ENCODE assay signal across 17 cellular contexts in the genomic region with DNA sequence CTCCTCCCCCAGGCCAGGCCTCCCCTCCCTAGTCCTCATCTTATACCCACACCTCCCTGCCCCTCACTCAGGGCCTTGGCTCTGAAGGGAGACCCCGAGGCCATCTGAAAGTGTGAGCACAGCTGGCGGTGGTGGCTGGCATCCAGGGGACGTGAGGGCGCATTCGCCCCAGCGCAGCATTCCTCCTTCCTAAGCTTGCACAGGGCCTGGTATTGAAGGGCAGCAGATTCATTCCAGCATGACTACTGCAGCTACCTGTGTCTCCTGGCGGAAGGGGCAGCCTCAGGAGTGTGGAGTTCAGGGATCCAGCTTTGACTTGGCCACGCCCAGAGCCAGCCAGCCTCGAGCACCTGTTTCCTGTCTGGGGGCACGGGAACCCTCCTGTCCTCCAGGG.
DNase-seq lines count a peak whose midpoint lies in the region; ATAC-seq and TF ChIP-seq lines count a peak whose summit lies in the region.
"Had no signal": no experiment of that assay in that cellular context is flagged by ENCODE, and none has a peak within 500 bp of the region (broad histone marks: within the 10 kb centered on the region; RNA-seq: fewer than 3 reads in every experiment).

No MANE protein-coding gene starts in this region.

- no TSS peak for BruUV-seq in OCI-LY7 (replicated peaks; lab: Mats Ljungman, UMichigan)

- H3K4me1 Mint-ChIP-seq in CD4-positive, CD25-positive, alpha-beta regulatory T cell, result no peaks in the 10 kb centered on the region

- H3K27ac ChIP-seq in CD4-positive, CD25-positive, alpha-beta regulatory T cell (ENCODE audit: insufficient read depth, low read length, poor library complexity, severe bottlenecking), result no peak overlapping the region
- H3K27ac ChIP-seq in OCI-LY7 (ENCODE audit: low read depth, low read length, poor library complexity, severe bottlenecking) (no peak overlapping the region), mesenchymal stem cell (ENCODE audit: low read length, poor library complexity, severe bottlenecking) (no peak overlapping the region), smooth muscle cell (ENCODE audit: low read depth) (no peak overlapping the region)
- H3K27ac ChIP-seq: SJCRH30 had no signal

- H3K79me2 ChIP-seq in OCI-LY7 (ENCODE audit: insufficient read depth, low read depth, low read length), result no peaks in the 10 kb centered on the region
- H3K79me2 ChIP-seq in smooth muscle cell (ENCODE audit: low read depth), result no peaks in the 10 kb centered on the region

- H3K36me3 ChIP-seq in CD4-positive, CD25-positive, alpha-beta regulatory T cell (ENCODE audit: control insufficient read depth, insufficient read depth, low read length), result no peaks in the 10 kb centered on the region
- H3K36me3 ChIP-seq in OCI-LY7 (ENCODE audit: insufficient read depth, low read length) (no peaks in the 10 kb centered on the region), mesenchymal stem cell (ENCODE audit: control insufficient read depth in 1 of 2, insufficient read depth in 2 of 2, low read depth in 1 of 2, low read length in 2 of 2) (peaks cover 0 to 3% of the 10 kb centered on the region in 2 experiments), smooth muscle cell (ENCODE audit: low read depth) (no peaks in the 10 kb centered on the region)
- H3K36me3 ChIP-seq: SJCRH30 had no signal

- H2BK15ac ChIP-seq in mesenchymal stem cell (ENCODE audit: low read depth, poor library complexity, severe bottlenecking), result peak overlapping the region; percentile 91

- no peaks in the 10 kb centered on the region for H4K20me1 ChIP-seq in OCI-LY7 (ENCODE audit: insufficient read depth, low read length)
- no peaks in the 10 kb centered on the region for H4K20me1 ChIP-seq in smooth muscle cell (ENCODE audit: low read depth)

- H3K4ac ChIP-seq in mesenchymal stem cell (ENCODE audit: low read depth in 1 of 2, low read length in 2 of 2), result no peak overlapping the region

- POLR2A ChIA-PET in OCI-LY7 (lab: Charles Lee), result interaction anchor here (0.6 to 1.2 kb wide), 3 partner anchors 29 to 530 kb away, joined by 3 read pairs; no protein-coding TSS in a partner anchor

- no peak overlapping the region for H4K8ac ChIP-seq in mesenchymal stem cell (ENCODE audit: low read length)

- H3F3A ChIP-seq in smooth muscle cell (ENCODE audit: low read depth), result no peaks in the 10 kb centered on the region

- H2BK120ac ChIP-seq in mesenchymal stem cell (ENCODE audit: low read depth, low read length), result no peak overlapping the region

- H3K18ac ChIP-seq in mesenchymal stem cell (ENCODE audit: low read depth in 1 of 2, low read length in 2 of 2), result peak overlapping the region in 1 of 2 experiments; percentile 42

- WGBS in mesenchymal stem cell, result 90% methylated on average over 10 of the region's 10 CpGs
- WGBS in smooth muscle cell (ENCODE audit: low lambda C conversion rate), result 94% methylated on average over 10 of the region's 10 CpGs

- no peaks in the 10 kb centered on the region for H3K27me3 ChIP-seq in CD4-positive, CD25-positive, alpha-beta regulatory T cell (ENCODE audit: control insufficient read depth, insufficient read depth, low read length)
- H3K27me3 ChIP-seq in mesenchymal stem cell (ENCODE audit: control insufficient read depth in 1 of 2, insufficient read depth in 1 of 2, low read length in 2 of 2) (peaks cover 0 to 16% of the 10 kb centered on the region in 2 experiments), smooth muscle cell (ENCODE audit: low read depth) (no peaks in the 10 kb centered on the region)
- H3K27me3 ChIP-seq: SJCRH30 had no signal

- peaks cover 0 to 1% (median 0%) of the 10 kb centered on the region in 7 donors for H3K9me3 Mint-ChIP-seq in CD4-positive, CD25-positive, alpha-beta regulatory T cell
- H3K9me3 Mint-ChIP-seq: CD8-positive, alpha-beta T cell had no signal

- H2BK5ac ChIP-seq in mesenchymal stem cell (ENCODE audit: low read depth, low read length, poor library complexity, severe bottlenecking), result no peak overlapping the region

- H4K91ac ChIP-seq in mesenchymal stem cell (ENCODE audit: low read length), result no peak overlapping the region

- H3K9ac ChIP-seq in mesenchymal stem cell (ENCODE audit: low read length) (no peak overlapping the region), smooth muscle cell (ENCODE audit: low read depth) (no peak overlapping the region)

- H3K4me2 ChIP-seq in OCI-LY7 (ENCODE audit: low read length) (peak overlapping the region; percentile 54), mesenchymal stem cell (ENCODE audit: low read length, poor library complexity, severe bottlenecking) (no peak overlapping the region), smooth muscle cell (no peak overlapping the region)

- no peak overlapping the region for H3K4me3 ChIP-seq in CD4-positive, CD25-positive, alpha-beta regulatory T cell (ENCODE audit: low read depth, low read length)
- H3K4me3 ChIP-seq in OCI-LY7 (ENCODE audit: low read depth, low read length, poor library complexity, severe bottlenecking) (peak overlapping the region; percentile 14), mesenchymal stem cell (ENCODE audit: insufficient read depth in 1 of 2, low read depth in 1 of 2, low read length in 2 of 2) (no peak overlapping the region), smooth muscle cell (no peak overlapping the region)
- H3K4me3 ChIP-seq: SJCRH30 had no signal

- H2AFZ ChIP-seq in OCI-LY7 (ENCODE audit: low read length) (peak overlapping the region; percentile 80; the same call in 1 of the 2 replicates), mesenchymal stem cell (ENCODE audit: low read depth, low read length) (no peak overlapping the region), smooth muscle cell (ENCODE audit: low read depth) (no peak overlapping the region)

- peak overlapping the region in 1 of 2 experiments; percentile 90 for H2BK12ac ChIP-seq in mesenchymal stem cell (ENCODE audit: low read length in 2 of 2)

- no peaks in the 10 kb centered on the region for H3K4me1 ChIP-seq in CD4-positive, CD25-positive, alpha-beta regulatory T cell (ENCODE audit: control insufficient read depth, insufficient read depth, low read length, poor library complexity, severe bottlenecking)
- H3K4me1 ChIP-seq in OCI-LY7 (ENCODE audit: insufficient read depth, low read length, poor library complexity, severe bottlenecking) (peaks cover 18% of the 10 kb centered on the region), mesenchymal stem cell (ENCODE audit: control insufficient read depth, insufficient read depth, low read depth, low read length) (peaks cover 13% of the 10 kb centered on the region), smooth muscle cell (ENCODE audit: low read depth) (peaks cover 4% of the 10 kb centered on the region)
- H3K4me1 ChIP-seq: SJCRH30 had no signal

- H3K27ac Mint-ChIP-seq in CD4-positive, CD25-positive, alpha-beta regulatory T cell, result peak overlapping the region in 2 of 3 donors; percentile 21 to 27
- H3K27ac Mint-ChIP-seq: B cell; CD8-positive, alpha-beta T cell had no signal

- no peak overlapping the region for H2AK5ac ChIP-seq in mesenchymal stem cell (ENCODE audit: low read length, severe bottlenecking)

- no peaks in the 10 kb centered on the region for H3K36me3 Mint-ChIP-seq in CD4-positive, CD25-positive, alpha-beta regulatory T cell
- H3K36me3 Mint-ChIP-seq: CD8-positive, alpha-beta T cell had no signal

- no peaks in the 10 kb centered on the region for H3K9me3 ChIP-seq in CD4-positive, CD25-positive, alpha-beta regulatory T cell (ENCODE audit: control insufficient read depth in 2 of 2, low read length in 2 of 2)
- no peaks in the 10 kb centered on the region for H3K9me3 ChIP-seq in OCI-LY7 (ENCODE audit: low read length)
- no peaks in the 10 kb centered on the region for H3K9me3 ChIP-seq in mesenchymal stem cell (ENCODE audit: control insufficient read depth, low read length)
- no peaks in the 10 kb centered on the region for H3K9me3 ChIP-seq in smooth muscle cell (replicated peaks; ENCODE audit: low read depth)
- H3K9me3 ChIP-seq: SJCRH30 had no signal

- CTCF ChIA-PET in OCI-LY7 (lab: Charles Lee; ENCODE audit: unreplicated experiment), result interaction anchor here (0.7 kb wide), 1 partner anchor 77 kb away, joined by 3 read pairs; no protein-coding TSS in a partner anchor

- no peaks in the 10 kb centered on the region for H3K9me2 ChIP-seq in OCI-LY7 (ENCODE audit: insufficient read depth, low read length)

- H3K23ac ChIP-seq in mesenchymal stem cell (ENCODE audit: low read length in 2 of 2), result peak overlapping the region in 1 of 2 experiments; percentile 36

- TF ChIP-seq CTCF in OCI-LY7 (conservative IDR thresholded peaks at IDR 0.05; ENCODE audit: low read length) (no peak), smooth muscle cell (IDR thresholded peaks at IDR 0.05; ENCODE audit: borderline replicate concordance, insufficient read depth, poor library complexity, severe bottlenecking) (no peak)

- ATAC-seq in CD4-positive, CD25-positive, alpha-beta regulatory T cell (ENCODE audit: low read depth in 2 of 2), result no peak
- ATAC-seq: CD8-positive, alpha-beta T cell had no signal

- no peaks in the 10 kb centered on the region for H3K27me3 Mint-ChIP-seq in CD4-positive, CD25-positive, alpha-beta regulatory T cell
- H3K27me3 Mint-ChIP-seq: B cell had no signal

- no peaks in the 10 kb centered on the region for H3K79me1 ChIP-seq in mesenchymal stem cell (replicated peaks; ENCODE audit: low read length, poor library complexity, severe bottlenecking)

- DNase-seq in NCI-H748 (lab: John Stamatoyannopoulos, UW; ENCODE audit: unreplicated experiment) (peak; percentile 48), NCI-H748 treated with DMSO at 0.1 percent for 48 hours (lab: John Stamatoyannopoulos, UW) (no peak), OCI-LY7 (ENCODE audit: low spot score) (peak; percentile 37), mesenchymal stem cell (no peak), NCI-H510A treated with DMSO at 0.1 percent for 48 hours (lab: John Stamatoyannopoulos, UW) (no peak), smooth muscle cell (lab: John Stamatoyannopoulos, UW; ENCODE audit: unreplicated experiment) (no peak)
- no peak for DNase-seq in CD4-positive, CD25-positive, alpha-beta regulatory T cell
- no peak for DNase-seq in NK-92 treated with Interleukin-12 subunit alpha and Interleukin-12 subunit beta, amount 100 ng/mL, for 24 hours (lab: John Stamatoyannopoulos, UW)
- DNase-seq: CD8-positive, alpha-beta T cell; DMS79 treated with DMSO at 0.1 percent for 48 hours; KBM-7; MV-4-11; NCI-H1930; NCI-H2171; NCI-H526 treated with DMSO at 0.1 percent for 48 hours; SJCRH30 had no signal

- H3K4me3 Mint-ChIP-seq in CD4-positive, CD25-positive, alpha-beta regulatory T cell, result no peak overlapping the region
- H3K4me3 Mint-ChIP-seq: B cell; CD8-positive, alpha-beta T cell had no signal

- H3K14ac ChIP-seq in mesenchymal stem cell (ENCODE audit: low read length in 2 of 2), result no peak overlapping the region

- intact Hi-C loops in OCI-LY7 (cut with micrococcal nuclease; ENCODE audit: unreplicated experiment), result loop anchor here (2.0 kb wide), 1 partner anchor 73 kb away; no protein-coding TSS in a partner anchor

Comparison
In these comparisons a context has a peak if more than half of its experiments do, and no peak if none do; other contexts are left out.
1. DNase-seq: peak in NCI-H748 (single experiment) and OCI-LY7 (single experiment); none in NCI-H748 treated with DMSO at 0.1 percent for 48 hours (single experiment), CD4-positive, CD25-positive, alpha-beta regulatory T cell (0 of 3), mesenchymal stem cell (single experiment), NK-92 treated with Interleukin-12 subunit alpha and Interleukin-12 subunit beta, amount 100 ng/mL, for 24 hours (single experiment), NCI-H510A treated with DMSO at 0.1 percent for 48 hours (single experiment) and smooth muscle cell (single experiment).